ENCODE assay signal across 25 cellular contexts in the genomic region with DNA sequence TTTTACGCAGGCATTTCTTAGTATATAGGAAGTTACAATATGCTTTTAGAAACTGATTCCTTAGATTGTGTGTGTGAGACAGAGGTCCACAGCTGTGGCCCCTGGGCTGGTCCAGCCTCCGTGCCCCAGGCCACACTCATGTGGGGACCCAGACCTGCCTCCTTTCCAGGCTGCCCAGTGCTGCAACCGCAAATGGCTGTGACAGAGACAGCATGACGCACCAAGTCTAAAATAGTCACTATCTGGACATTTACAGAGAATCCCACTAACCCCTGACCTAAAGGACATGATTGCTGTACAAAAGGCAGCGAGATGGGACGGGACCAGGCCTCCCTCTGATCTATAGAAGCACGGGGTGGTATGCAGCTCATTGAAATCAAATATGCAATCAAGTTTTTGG.
"Had no signal": no experiment of that assay in that cellular context is flagged by ENCODE, and none has a peak within 500 bp of the region (broad histone marks: within the 10 kb centered on the region; RNA-seq: fewer than 3 reads in every experiment).

No MANE protein-coding gene starts in this region.

- DNase-seq: activated CD4-positive, alpha-beta memory T cell treated with anti-CD3 and anti-CD28 coated beads, Interleukin-2, amount 10 ng/mL, durations not matched to agents 7 days and 5 days; activated CD4-positive, alpha-beta T cell treated with anti-CD3 and anti-CD28 coated beads for 1 hour; activated CD4-positive, alpha-beta T cell treated with anti-CD3 and anti-CD28 coated beads for 4 hours; activated CD4-positive, alpha-beta T cell treated with anti-CD3 and anti-CD28 coated beads, Interleukin-2, amount 10 ng/mL, durations not matched to agents 7 days and 5 days; activated CD4-positive, alpha-beta T cell treated with anti-CD3 and anti-CD28 coated beads, Interleukin-2, amount 50 U/mL, for 4 hours; activated CD8-positive, alpha-beta memory T cell treated with anti-CD3 and anti-CD28 coated beads, Interleukin-2, amount 50 U/mL, for 48 hours; activated gamma-delta T cell; activated naive CD4-positive, alpha-beta T cell; activated naive CD4-positive, alpha-beta T cell treated with anti-CD3 and anti-CD28 coated beads, Interleukin-2, amount 10 ng/mL, durations not matched to agents 7 days and 5 days; activated naive CD8-positive, alpha-beta T cell treated with anti-CD3 and anti-CD28 coated beads, Interleukin-2, amount 10 ng/mL, durations not matched to agents 7 days and 5 days; activated T-cell treated with anti-CD3 and anti-CD28 coated beads for 4 hours; activated T-cell treated with anti-CD3 and anti-CD28 coated beads, Interleukin-2, amount 50 U/mL, for 24 hours; activated T-cell treated with anti-CD3 and anti-CD28 coated beads, Interleukin-2, amount 50 U/mL, for 72 hours; dorsolateral prefrontal cortex; effector memory CD4-positive, alpha-beta T cell; endodermal cell; head of caudate nucleus; T-helper 2 cell had no signal

- H3K27ac ChIP-seq: ascending aorta, brain microvascular endothelial cell, coronary artery, dorsolateral prefrontal cortex, VCaP had no signal

- ATAC-seq: activated naive CD4-positive, alpha-beta T cell treated with anti-CD3 and anti-CD28 coated beads, Interleukin-2, amount 50 U/mL, for 72 hours; activated T-cell treated with anti-CD3 and anti-CD28 coated beads, Interleukin-2, amount 50 U/mL, for 72 hours; esophagus mucosa; WTC11 had no signal

- H3K36me3 ChIP-seq: ascending aorta, brain microvascular endothelial cell had no signal

- H3K9me3 ChIP-seq: ascending aorta had no signal

- H3K4me1 ChIP-seq: ascending aorta had no signal

- H3K27me3 ChIP-seq: ascending aorta, brain microvascular endothelial cell had no signal

- H3K4me3 ChIP-seq: ascending aorta, coronary artery, dorsolateral prefrontal cortex had no signal
